Comparison of ENCODE assay signal across 1 cellular context in genomic region chr18:63216497-63216896, GRCh38.
TF ChIP-seq lines count a peak whose summit lies in the region.

No MANE protein-coding gene starts in this region.

TF ChIP-seq in IMR-90, 13 proteins besides CTCF, POLR2A, EP300 and RAD21 (continued from another document):
- TF ChIP-seq USF2 (IDR thresholded peaks at IDR 0.05; ENCODE audit: low read depth, low read length) = no peak
- no peak for TF ChIP-seq ELK1 (IDR thresholded peaks at IDR 0.05; ENCODE audit: borderline replicate concordance, low read depth, low read length)
- TF ChIP-seq CEBPB (IDR thresholded peaks at IDR 0.05; ENCODE audit: low read depth, low read length) = no peak
- TF ChIP-seq CHD1 (IDR thresholded peaks at IDR 0.05; ENCODE audit: low read depth, low read length) = no peak
- TF ChIP-seq RFX5 (IDR thresholded peaks at IDR 0.05; ENCODE audit: low read depth, low read length) = no peak
TF ChIP-seq in IMR-90: peak in this region for 0.
